Comparison of ENCODE assay signal across 7 cellular contexts in genomic region chr20:34719242-34720017, GRCh38. TPM values are rescaled to one million over a fixed set of nuclear protein-coding genes. Genes with fewer than 3 reads are reported as not detected.
DNase-seq lines count a peak whose midpoint lies in the region; ATAC-seq and TF ChIP-seq lines count a peak whose summit lies in the region.
"Not testable (repeated sequence)": the region's sequence is repeated elsewhere in the genome, so short reads cannot be mapped to it uniquely, and the experiment has no call there.

No MANE protein-coding gene starts in this region.

- not testable (repeated sequence) for H3K27me3 Mint-ChIP-seq in IgD-negative memory B cell; activated T-helper 17 cell treated with anti-CD3 and anti-CD28 coated beads, Interleukin-2, amount 50 U/mL, for 72 hours

- not testable (repeated sequence) for TF ChIP-seq POLR2A in GM18505 (IDR thresholded peaks at IDR 0.05; ENCODE audit: borderline replicate concordance, extremely low read depth, insufficient read depth, insufficient read length)

- peaks cover 24 to 31% (median 27%) of the 10 kb centered on the region in 3 donors for H3K4me1 Mint-ChIP-seq in IgD-negative memory B cell
- not testable (repeated sequence) for H3K4me1 Mint-ChIP-seq in activated T-helper 17 cell treated with anti-CD3 and anti-CD28 coated beads, Interleukin-2, amount 50 U/mL, for 72 hours

- peak overlapping the region; percentile 16 to 86 (median 48) for H3K4me3 Mint-ChIP-seq in IgD-negative memory B cell
- H3K4me3 Mint-ChIP-seq in activated T-helper 17 cell treated with anti-CD3 and anti-CD28 coated beads, Interleukin-2, amount 50 U/mL, for 72 hours: peak overlapping the region; percentile 41

- not testable (repeated sequence) for H3K9me3 Mint-ChIP-seq in IgD-negative memory B cell; activated T-helper 17 cell treated with anti-CD3 and anti-CD28 coated beads, Interleukin-2, amount 50 U/mL, for 72 hours

- peak; percentile 56 for DNase-seq in GM19240 (ENCODE audit: insufficient read length, low spot score)

- H3K36me3 Mint-ChIP-seq in IgD-negative memory B cell: not testable (repeated sequence)
- peaks cover 82% of the 10 kb centered on the region for H3K36me3 Mint-ChIP-seq in activated T-helper 17 cell treated with anti-CD3 and anti-CD28 coated beads, Interleukin-2, amount 50 U/mL, for 72 hours (ENCODE audit: low read depth)

- ATAC-seq in GM18505 (IDR thresholded peaks at IDR 0.05; ENCODE audit: unreplicated experiment): peak; percentile 83
- peak; percentile 66 for ATAC-seq in GM21515 (IDR thresholded peaks at IDR 0.05; ENCODE audit: unreplicated experiment)
- ATAC-seq in HG02840 (IDR thresholded peaks at IDR 0.05; ENCODE audit: low FRiP score, unreplicated experiment): peak; percentile 88
- peak; percentile 84 for ATAC-seq in HG03139 (IDR thresholded peaks at IDR 0.05; ENCODE audit: unreplicated experiment)
- ATAC-seq in activated T-helper 17 cell treated with anti-CD3 and anti-CD28 coated beads, Interleukin-2, amount 50 U/mL, for 72 hours (replicated peaks): peak; percentile 77

- H3K27ac Mint-ChIP-seq in IgD-negative memory B cell: peak overlapping the region in 1 of 3 donors; percentile 56
- H3K27ac Mint-ChIP-seq in activated T-helper 17 cell treated with anti-CD3 and anti-CD28 coated beads, Interleukin-2, amount 50 U/mL, for 72 hours: peak overlapping the region; percentile 85

RNA-seq across cellular contexts. Expression of gene TP53INP2, which starts 15.3 kb away (rescaled TPM):
- 1.3 TPM for polyA plus RNA-seq in IgD-negative memory B cell
- total RNA-seq in activated T-helper 17 cell treated with anti-CD3 and anti-CD28 coated beads, Interleukin-2, amount 50 U/mL, for 72 hours: 1 to 10 TPM; 4.1 to 9.2 TPM

RNA-seq across cellular contexts. Expression of gene PIGU, which starts 42.5 kb away (rescaled TPM):
- polyA plus RNA-seq in IgD-negative memory B cell: 19.8 TPM
- total RNA-seq in activated T-helper 17 cell treated with anti-CD3 and anti-CD28 coated beads, Interleukin-2, amount 50 U/mL, for 72 hours: 10 to 100 TPM; 17.3 to 23.0 TPM

Comparison
In these comparisons a context has a peak if more than half of its experiments do, and no peak if none do; other contexts are left out.
1. Peak in every context shown above with its lines: DNase-seq and ATAC-seq.